In genomic region chr5:96933764-96934163, GRCh38 we compare ENCODE assay signal across 8 cellular contexts. TPM values are rescaled to one million over a fixed set of nuclear protein-coding genes. Genes with fewer than 3 reads are reported as not detected.
DNase-seq lines count a peak whose midpoint lies in the region; ATAC-seq and TF ChIP-seq lines count a peak whose summit lies in the region.

No MANE protein-coding gene starts in this region.

- CTCF ChIA-PET in WTC11 (lab: Charles Lee) = no interaction called here

- H3K9me3 Mint-ChIP-seq in activated CD4-positive, alpha-beta T cell treated with anti-CD3 and anti-CD28 coated beads, Interleukin-2, amount 10 ng/mL, durations not matched to agents 24 days and 14 days = no peaks in the 10 kb centered on the region
- H3K9me3 Mint-ChIP-seq in WTC11 = no peaks in the 10 kb centered on the region

- peak overlapping the region; percentile 88 for H3K4me3 ChIP-seq in thoracic aorta

- H3K27me3 ChIP-seq in thoracic aorta (replicated peaks; ENCODE audit: insufficient read depth) = no peaks in the 10 kb centered on the region

- peak overlapping the region; percentile 95 for H3K27ac ChIP-seq in thoracic aorta

- no peaks in the 10 kb centered on the region for H3K36me3 ChIP-seq in thoracic aorta

- H3K27me3 Mint-ChIP-seq in activated CD4-positive, alpha-beta T cell treated with anti-CD3 and anti-CD28 coated beads, Interleukin-2, amount 10 ng/mL, durations not matched to agents 24 days and 14 days = no peaks in the 10 kb centered on the region
- peaks cover 15% of the 10 kb centered on the region for H3K27me3 Mint-ChIP-seq in WTC11 (ENCODE audit: low read depth)

- H3K27ac Mint-ChIP-seq in activated CD4-positive, alpha-beta T cell treated with anti-CD3 and anti-CD28 coated beads, Interleukin-2, amount 10 ng/mL, durations not matched to agents 24 days and 14 days = peak overlapping the region; percentile 94
- no peak overlapping the region for H3K27ac Mint-ChIP-seq in WTC11

- POLR2A ChIA-PET in WTC11 (lab: Charles Lee) = no interaction called here

- no peak for DNase-seq in activated CD4-positive, alpha-beta T cell treated with anti-CD3 and anti-CD28 coated beads, Interleukin-2, amount 10 ng/mL, durations not matched to agents 24 days and 14 days
- DNase-seq in activated CD4-positive, alpha-beta T cell treated with anti-CD3 and anti-CD28 coated beads, Interleukin-2, amount 50 U/mL, for 1 hour = no peak
- DNase-seq in WTC11 (ENCODE audit: low spot score) (no peak), inferior parietal cortex (ENCODE audit: extremely low spot score) (peak; percentile 43), thoracic aorta (ENCODE audit: low spot score) (no peak), dedifferentiated amniotic fluid mesenchymal stem cell (ENCODE audit: extremely low spot score) (no peak)
- DNase-seq in effector CD4-positive, alpha-beta T cell = no peak

- ATAC-seq in WTC11 (no peak), thoracic aorta (ENCODE audit: insufficient number of reproducible peaks, low FRiP score, low read depth) (no peak), HG02571 (IDR thresholded peaks at IDR 0.05; ENCODE audit: unreplicated experiment) (no peak)

- no peaks in the 10 kb centered on the region for H3K9me3 ChIP-seq in thoracic aorta

- no peak for TF ChIP-seq CTCF in WTC11 (IDR thresholded peaks at IDR 0.05)
- no peak for TF ChIP-seq CTCF in thoracic aorta (IDR thresholded peaks at IDR 0.05)

- intact Hi-C loops in activated CD4-positive, alpha-beta T cell treated with anti-CD3 and anti-CD28 coated beads, Interleukin-2, amount 10 ng/mL, durations not matched to agents 24 days and 14 days (cut with micrococcal nuclease) = loop anchor here (1.0 to 10.0 kb wide), 7 partner anchors 12 to 1109 kb away; partner anchors contain the start of gene GLRX

- peaks cover 15% of the 10 kb centered on the region for H3K36me3 Mint-ChIP-seq in activated CD4-positive, alpha-beta T cell treated with anti-CD3 and anti-CD28 coated beads, Interleukin-2, amount 10 ng/mL, durations not matched to agents 24 days and 14 days (ENCODE audit: low read depth)
- no peaks in the 10 kb centered on the region for H3K36me3 Mint-ChIP-seq in WTC11

- peaks cover 18 to 41% of the 10 kb centered on the region in 2 donors for H3K4me1 ChIP-seq in thoracic aorta (ENCODE audit: control insufficient read depth in 1 of 2, low read depth in 2 of 2)

- peak overlapping the region; percentile 81 for H3K4me3 Mint-ChIP-seq in activated CD4-positive, alpha-beta T cell treated with anti-CD3 and anti-CD28 coated beads, Interleukin-2, amount 10 ng/mL, durations not matched to agents 24 days and 14 days
- peak overlapping the region; percentile 96 for H3K4me3 Mint-ChIP-seq in WTC11

- peaks cover 56% of the 10 kb centered on the region for H3K4me1 Mint-ChIP-seq in activated CD4-positive, alpha-beta T cell treated with anti-CD3 and anti-CD28 coated beads, Interleukin-2, amount 10 ng/mL, durations not matched to agents 24 days and 14 days
- H3K4me1 Mint-ChIP-seq in WTC11 = peaks cover 25% of the 10 kb centered on the region

TF ChIP-seq in WTC11, 78 proteins besides CTCF, POLR2A, EP300 and RAD21:
- TF ChIP-seq JUN (CRISPR knock-in tag; IDR thresholded peaks at IDR 0.05) = no peak
- no peak for TF ChIP-seq MXD4 (CRISPR knock-in tag; IDR thresholded peaks at IDR 0.05; ENCODE audit: borderline replicate concordance)
- no peak for TF ChIP-seq TP53 (CRISPR knock-in tag; IDR thresholded peaks at IDR 0.05)
- TF ChIP-seq TEAD1 (CRISPR knock-in tag; IDR thresholded peaks at IDR 0.05) = no peak
- no peak for TF ChIP-seq MAX (CRISPR knock-in tag; IDR thresholded peaks at IDR 0.05)
- TF ChIP-seq PREB (CRISPR knock-in tag; IDR thresholded peaks at IDR 0.05; ENCODE audit: borderline replicate concordance) = no peak
- TF ChIP-seq CREB1 (CRISPR knock-in tag; IDR thresholded peaks at IDR 0.05) = no peak

RNA-seq across cellular contexts. Expression of gene LNPEP, which starts 2.1 kb away (rescaled TPM):
- total RNA-seq in activated CD4-positive, alpha-beta T cell treated with anti-CD3 and anti-CD28 coated beads, Interleukin-2, amount 10 ng/mL, durations not matched to agents 24 days and 14 days = 38.2 and 39.4 TPM in 2 replicates
- 4.7 to 6.4 TPM (median 5.2 TPM) in 3 replicates for total RNA-seq in WTC11 (2021)
- total RNA-seq in thoracic aorta = 10 to 100 TPM; 55.0 to 74.6 TPM

RNA-seq across cellular contexts. Expression of gene ERAP2, which starts 57.5 kb away (rescaled TPM):
- 48.9 and 51.3 TPM in 2 replicates for total RNA-seq in activated CD4-positive, alpha-beta T cell treated with anti-CD3 and anti-CD28 coated beads, Interleukin-2, amount 10 ng/mL, durations not matched to agents 24 days and 14 days
- total RNA-seq in WTC11 (2021) (0.13 to 0.41 TPM (median 0.21 TPM) in 3 replicates), thoracic aorta (10 to 100 TPM; 15.8 to 18.3 TPM)

Comparison
In these comparisons a context has a peak if more than half of its experiments do, and no peak if none do; other contexts are left out.
1. RNA of gene ERAP2, which starts 57.5 kb away (total RNA-seq): 48.9 to 51.3 TPM in activated CD4-positive, alpha-beta T cell treated with anti-CD3 and anti-CD28 coated beads, Interleukin-2, amount 10 ng/mL, durations not matched to agents 24 days and 14 days and 15.8 to 18.3 TPM in thoracic aorta; 0.13 to 0.41 TPM in WTC11; every median in the first group is over 10 times any median in the second.